ENCODE assay signal across 8 cellular contexts in genomic region chr1:109040627-109041613, GRCh38. TPM values are rescaled to one million over a fixed set of nuclear protein-coding genes. Genes with fewer than 3 reads are reported as not detected.
DNase-seq lines count a peak whose midpoint lies in the region; ATAC-seq and TF ChIP-seq lines count a peak whose summit lies in the region.

No MANE protein-coding gene starts in this region.

- peak overlapping the region; percentile 91 for H3K27ac Mint-ChIP-seq in CD4-positive, alpha-beta T cell

- peak overlapping the region; percentile 79 for H3K27ac ChIP-seq in CD4-positive, alpha-beta T cell (ENCODE audit: low read depth, low read length)
- peak overlapping the region; percentile 62 for H3K27ac ChIP-seq in SU-DHL-6 (ENCODE audit: low read depth, low read length)
- peak overlapping the region; percentile 79 to 94 for H3K27ac ChIP-seq in coronary artery

- H3K27me3 Mint-ChIP-seq in CD4-positive, alpha-beta T cell, result no peaks in the 10 kb centered on the region

- no peaks in the 10 kb centered on the region for H3K9me3 Mint-ChIP-seq in CD4-positive, alpha-beta T cell

- H3K4me2 ChIP-seq in SU-DHL-6 (ENCODE audit: low read depth, low read length, poor library complexity, severe bottlenecking), result peak overlapping the region; percentile 92

- peak in 5 of 10 experiments; percentile 4 to 38 (median 21) for DNase-seq in CD4-positive, alpha-beta T cell
- DNase-seq in coronary artery (ENCODE audit: low spot score) (no peak), left kidney (ENCODE audit: low read depth, low spot score) (peak; percentile 62)
- peak; percentile 0 for DNase-seq in stimulated activated CD4-positive, alpha-beta T cell treated with anti-CD3 and anti-CD28 coated beads, Interleukin-2, amount 100 ng/mL, for 4 hours (ENCODE audit: low read depth)

- intact Hi-C loops in CD4-positive, alpha-beta T cell (cut with DNase I, micrococcal nuclease), result loop anchor here (2.0 to 5.0 kb wide), 8 partner anchors 51 to 386 kb away; partner anchors contain the start of genes CLCC1 (in 2 of the 2), ELAPOR1 (in 1 of the 2), PSMA5 (in 1 of the 2) and SARS1 (in 1 of the 2)

- H3K27me3 ChIP-seq in CD4-positive, alpha-beta T cell (ENCODE audit: control insufficient read depth, insufficient read depth, low read length), result no peaks in the 10 kb centered on the region
- H3K27me3 ChIP-seq in SU-DHL-6 (ENCODE audit: low read length), result no peaks in the 10 kb centered on the region

- TF ChIP-seq CTCF in CD4-positive, alpha-beta T cell (IDR thresholded peaks at IDR 0.05), result no peak
- TF ChIP-seq CTCF in SU-DHL-6 (IDR thresholded peaks at IDR 0.05; ENCODE audit: insufficient read depth, low read length, poor library complexity, severe bottlenecking) (no peak), coronary artery (IDR thresholded peaks at IDR 0.05) (no peak)

- H3K9me2 ChIP-seq in SU-DHL-6 (replicated peaks; ENCODE audit: insufficient read depth, low read length), result no peaks in the 10 kb centered on the region

- peak; percentile 6 for ATAC-seq in CD4-positive, alpha-beta T cell (ENCODE audit: poor library complexity)
- peak; percentile 27 for ATAC-seq in GM19351 (IDR thresholded peaks at IDR 0.05; ENCODE audit: unreplicated experiment)
- ATAC-seq in HG03432 (IDR thresholded peaks at IDR 0.05; ENCODE audit: unreplicated experiment), result peak; percentile 38
- ATAC-seq in GM18858 (IDR thresholded peaks at IDR 0.05; ENCODE audit: unreplicated experiment), result no peak

- H3K4me3 ChIP-seq in SU-DHL-6 (ENCODE audit: insufficient read depth, low read length, poor library complexity, severe bottlenecking) (peak overlapping the region; percentile 99), coronary artery (peak overlapping the region; percentile 99)

- peaks cover 50% of the 10 kb centered on the region for H3K79me2 ChIP-seq in SU-DHL-6 (ENCODE audit: insufficient read depth, low read length)

- POLR2A ChIA-PET in CD4-positive, alpha-beta T cell (lab: Charles Lee), result interaction anchor here (0.6 to 2.1 kb wide), 11 partner anchors 35 to 394 kb away, joined by 3 to 68 read pairs (median 10); partner anchors contain the start of genes CLCC1, TAF13 and TMEM167B

- H4K20me1 ChIP-seq in SU-DHL-6 (ENCODE audit: low read depth, low read length), result no peaks in the 10 kb centered on the region

- H3K4me3 Mint-ChIP-seq in CD4-positive, alpha-beta T cell, result peak overlapping the region; percentile 97

- H3K36me3 Mint-ChIP-seq in CD4-positive, alpha-beta T cell (ENCODE audit: low read depth), result peaks cover 5% of the 10 kb centered on the region

- peak overlapping the region; percentile 79 for H3K9ac ChIP-seq in SU-DHL-6 (ENCODE audit: low read length)

- CTCF ChIA-PET in CD4-positive, alpha-beta T cell (lab: Charles Lee), result no interaction called here

- H3K36me3 ChIP-seq in SU-DHL-6 (ENCODE audit: low read length), result no peaks in the 10 kb centered on the region

- H3K4me1 Mint-ChIP-seq in CD4-positive, alpha-beta T cell (ENCODE audit: low read depth), result peaks cover 22% of the 10 kb centered on the region

- H2AFZ ChIP-seq in SU-DHL-6 (ENCODE audit: low read depth, low read length, severe bottlenecking), result peak overlapping the region; percentile 70

- no peaks in the 10 kb centered on the region for H3K9me3 ChIP-seq in CD4-positive, alpha-beta T cell (ENCODE audit: control insufficient read depth, low read length)
- H3K9me3 ChIP-seq in SU-DHL-6 (ENCODE audit: insufficient read depth, low read length), result no peaks in the 10 kb centered on the region

- peaks cover 9% of the 10 kb centered on the region; the same call in 1 of the 2 replicates for H3F3A ChIP-seq in SU-DHL-6 (ENCODE audit: insufficient read depth)

RNA-seq across cellular contexts. Expression of gene WDR47, which starts 1.0 kb away (rescaled TPM):
- 10 to 100 TPM; 16.2 to 18.7 TPM for total RNA-seq in CD4-positive, alpha-beta T cell

RNA-seq across cellular contexts. Expression of gene TAF13, which starts 34.9 kb away (rescaled TPM):
- total RNA-seq in CD4-positive, alpha-beta T cell, result 10 to 100 TPM; 25.9 to 26.5 TPM

RNA-seq across cellular contexts. Expression of gene TMEM167B, which starts 49.6 kb away (rescaled TPM):
- 10 to 100 TPM; 70.2 to 71.0 TPM for total RNA-seq in CD4-positive, alpha-beta T cell
